ENCODE assay signal across 8 cellular contexts in the genomic region with DNA sequence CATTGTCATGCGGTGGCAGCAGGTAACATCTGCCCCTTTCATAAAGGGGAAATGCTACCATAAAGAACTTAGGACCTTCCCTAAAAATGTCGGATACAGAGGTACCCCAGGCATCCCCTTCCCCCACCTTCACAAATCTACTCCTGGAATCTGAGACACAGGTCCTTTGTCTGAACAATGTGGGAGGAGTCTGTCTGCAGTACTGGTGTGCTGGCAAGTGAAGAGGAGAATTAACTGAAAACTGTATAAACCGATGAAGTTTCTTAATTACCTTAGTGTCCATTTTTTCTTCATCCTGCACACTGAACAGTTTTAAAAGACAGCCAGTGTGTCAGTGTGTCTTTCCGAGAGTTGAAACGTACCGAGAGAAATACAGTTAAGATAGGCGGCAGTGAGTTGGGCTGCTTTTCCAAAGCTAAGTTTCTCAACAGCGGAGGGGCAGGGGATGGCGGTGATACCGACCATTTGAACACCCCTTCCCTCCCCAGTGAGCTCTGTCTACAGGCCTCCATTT. TPM values are rescaled to one million over a fixed set of nuclear protein-coding genes. Genes with fewer than 3 reads are reported as not detected.
DNase-seq lines count a peak whose midpoint lies in the region; ATAC-seq and TF ChIP-seq lines count a peak whose summit lies in the region.

No MANE protein-coding gene starts in this region.

- intact Hi-C loops in adrenal gland (cut with DNase I), result no loop called here
- intact Hi-C loops in gastrocnemius medialis (cut with DNase I; ENCODE audit: low total_unique reads), result loop anchor here (2.0 to 10.0 kb wide), 5 partner anchors 123 to 1708 kb away; partner anchors contain the start of genes C18orf32, CXXC1 and MBD1

- H3K9ac ChIP-seq in iPS-18a (ENCODE audit: low read length), result peak overlapping the region; percentile 91

- no peaks in the 10 kb centered on the region for H3K9me3 ChIP-seq in DOHH2 (ENCODE audit: control insufficient read depth, insufficient read depth, low read length)
- H3K9me3 ChIP-seq in Peyer's patch, result no peaks in the 10 kb centered on the region
- no peaks in the 10 kb centered on the region for H3K9me3 ChIP-seq in adrenal gland (replicated peaks in 1 of 3)
- H3K9me3 ChIP-seq in iPS-18a (ENCODE audit: control insufficient read depth, low read depth, low read length), result no peaks in the 10 kb centered on the region
- H3K9me3 ChIP-seq in gastrocnemius medialis, result no peaks in the 10 kb centered on the region

- H3K27ac ChIP-seq in DOHH2 (ENCODE audit: low read depth, low read length) (peak overlapping the region; percentile 48), Peyer's patch (peak overlapping the region; percentile 96 to 100 (median 96)), adrenal gland (peak overlapping the region; percentile 56 to 99 (median 95)), iPS-18a (ENCODE audit: low read length) (peak overlapping the region; percentile 68), gastrocnemius medialis (peak overlapping the region; percentile 86 to 96 (median 94))

- H3K27me3 ChIP-seq in DOHH2 (ENCODE audit: control insufficient read depth, low read length), result no peaks in the 10 kb centered on the region; the same call in 1 of the 2 replicates
- H3K27me3 ChIP-seq in Peyer's patch, result no peaks in the 10 kb centered on the region
- H3K27me3 ChIP-seq in adrenal gland, result no peaks in the 10 kb centered on the region
- H3K27me3 ChIP-seq in iPS-18a (ENCODE audit: control insufficient read depth, insufficient read depth, low read length), result no peaks in the 10 kb centered on the region
- no peaks in the 10 kb centered on the region for H3K27me3 ChIP-seq in gastrocnemius medialis

- no peaks in the 10 kb centered on the region for H3K9me2 ChIP-seq in DOHH2 (replicated peaks; ENCODE audit: control insufficient read depth, low read length)

- H4K20me1 ChIP-seq in DOHH2 (ENCODE audit: control insufficient read depth, insufficient read depth, low read depth, low read length), result peaks cover 13% of the 10 kb centered on the region

- 0 to 2% (median 1%) methylated on average over 10 of the region's 10 CpGs for WGBS in adrenal gland, 4 donors

- peaks cover 48% of the 10 kb centered on the region for H3K4me1 ChIP-seq in DOHH2 (ENCODE audit: control insufficient read depth, low read length)
- peaks cover 0 to 42% (median 8%) of the 10 kb centered on the region in 4 donors for H3K4me1 ChIP-seq in Peyer's patch
- H3K4me1 ChIP-seq in adrenal gland (replicated peaks in 1 of 2), result peaks cover 35 to 51% of the 10 kb centered on the region in 2 donors
- peaks cover 35% of the 10 kb centered on the region for H3K4me1 ChIP-seq in iPS-18a (ENCODE audit: control insufficient read depth, low read depth, low read length)
- peaks cover 41 to 49% of the 10 kb centered on the region in 2 donors for H3K4me1 ChIP-seq in gastrocnemius medialis

- peaks cover 62% of the 10 kb centered on the region for H3K79me2 ChIP-seq in DOHH2 (ENCODE audit: control insufficient read depth, low read length)

- in situ Hi-C loops in gastrocnemius medialis (cut with MboI; ENCODE audit: low sequenced_read_pairs in 4 of 4), result loop anchor here in 3 of 4 donors (25.0 kb wide), 3 partner anchors 158 to 908 kb away; partner anchors contain the start of genes CXXC1 (in 1 of the 3), ELAC1 (in 1 of the 3), MBD1 (in 1 of the 3) and SMAD4 (in 1 of the 3)

- H3K4me3 ChIP-seq in DOHH2 (ENCODE audit: low read length) (peak overlapping the region; percentile 96), Peyer's patch (peak overlapping the region; percentile 80 to 90 (median 86)), adrenal gland (peak overlapping the region; percentile 68 to 96 (median 74)), iPS-18a (ENCODE audit: low read length) (peak overlapping the region; percentile 93), gastrocnemius medialis (peak overlapping the region; percentile 64 to 94 (median 89))

- H3K4me2 ChIP-seq in DOHH2 (ENCODE audit: low read length), result peak overlapping the region; percentile 86

- peak in 1 of 2 donors; percentile 13 for TF ChIP-seq POLR2A in Peyer's patch (IDR thresholded peaks at IDR 0.05)
- TF ChIP-seq POLR2A in adrenal gland (IDR thresholded peaks at IDR 0.05), result peak in 1 of 2 donors; percentile 54
- TF ChIP-seq POLR2A in gastrocnemius medialis (IDR thresholded peaks at IDR 0.05), result peak in 1 of 2 donors; percentile 12

- peak; percentile 49 for DNase-seq in LHCN-M2 (ENCODE audit: low read depth)
- peak in 2 of 3 donors; percentile 63 to 72 for DNase-seq in Peyer's patch
- peak in 5 of 7 donors; percentile 22 to 45 (median 30) for DNase-seq in adrenal gland
- DNase-seq in gastrocnemius medialis, result no peak

- H3F3A ChIP-seq in DOHH2 (ENCODE audit: control insufficient read depth, insufficient read depth), result no peaks in the 10 kb centered on the region; the same call in 1 of the 2 replicates

- ATAC-seq in gastrocnemius medialis, result no peak
- no peak for ATAC-seq in GM21390 (IDR thresholded peaks at IDR 0.05; ENCODE audit: unreplicated experiment)
- no peak for ATAC-seq in GM21360 (IDR thresholded peaks at IDR 0.05; ENCODE audit: unreplicated experiment)

- H3K36me3 ChIP-seq in DOHH2 (ENCODE audit: control insufficient read depth, low read length) (peaks cover 43% of the 10 kb centered on the region), Peyer's patch (no peaks in the 10 kb centered on the region), adrenal gland (replicated peaks in 1 of 2) (no peaks in the 10 kb centered on the region), iPS-18a (ENCODE audit: control insufficient read depth, low read depth, low read length) (peaks cover 14% of the 10 kb centered on the region), gastrocnemius medialis (no peaks in the 10 kb centered on the region)

- TF ChIP-seq CTCF in DOHH2 (IDR thresholded peaks at IDR 0.05; ENCODE audit: low read depth, low read length, poor library complexity, severe bottlenecking), result no peak
- TF ChIP-seq CTCF in Peyer's patch (IDR thresholded peaks at IDR 0.05), result no peak
- no peak for TF ChIP-seq CTCF in adrenal gland (IDR thresholded peaks at IDR 0.05)
- TF ChIP-seq CTCF in gastrocnemius medialis (IDR thresholded peaks at IDR 0.05 in 4 of 5, conservative IDR thresholded peaks at IDR 0.05 in 1 of 5), result no peak

RNA-seq across cellular contexts. Expression of gene MEX3C, which starts 1.8 kb away (rescaled TPM):
- total RNA-seq in LHCN-M2 (2014; rRNA removed) (36.1 and 37.6 TPM in 2 replicates), Peyer's patch (10 to 100 TPM; 16.5 to 37.1 (median 23.2) TPM), adrenal gland (10 to 100 TPM; 25.7 to 38.9 (median 29.6) TPM), gastrocnemius medialis (10 to 100 TPM in 3 of 4 donors, 1 to 10 TPM in 1; 8.8 to 14.9 (median 12.4) TPM)
- polyA plus RNA-seq in LHCN-M2 (2012), result 13.7 TPM
- 10 to 100 TPM in 1 of 3 donors, 1 to 10 TPM in 2; 7.0 to 33.7 (median 8.7) TPM for polyA plus RNA-seq in adrenal gland

Comparison
In these comparisons a context has a peak if more than half of its experiments do, and no peak if none do; other contexts are left out.
1. DNase-seq: peak in LHCN-M2 (single experiment), Peyer's patch (2 of 3) and adrenal gland (5 of 7); none in gastrocnemius medialis (0 of 2).
2. Peak in every context shown above with its lines, with median percentiles within 50 percentile points of each other: H3K27ac ChIP-seq and H3K4me3 ChIP-seq.